In the genomic region with DNA sequence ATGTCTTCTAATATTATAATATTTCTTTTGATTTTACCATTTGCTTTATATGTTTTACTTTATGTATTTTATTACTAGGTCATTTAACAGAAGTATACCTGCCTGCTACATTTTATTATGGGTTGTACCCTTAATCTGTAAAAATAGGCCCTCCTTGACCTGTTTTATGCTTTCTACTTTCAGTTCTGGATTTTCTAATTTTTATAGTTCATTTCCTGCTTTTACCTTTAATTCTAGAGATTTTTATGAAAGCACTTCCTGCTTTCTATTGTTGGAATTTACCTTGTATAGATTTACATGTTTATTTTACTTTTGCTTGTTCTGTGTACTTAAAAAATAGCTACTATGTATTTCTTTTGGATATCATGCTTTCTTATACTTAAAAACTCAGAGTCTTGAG, we compare ENCODE assay signal across 17 cellular contexts.
"Had no signal": no experiment of that assay in that cellular context is flagged by ENCODE, and none has a peak within 500 bp of the region (broad histone marks: within the 10 kb centered on the region; RNA-seq: fewer than 3 reads in every experiment).

No MANE protein-coding gene starts in this region.

- H3K4me3 Mint-ChIP-seq: endodermal cell; naive thymus-derived CD4-positive, alpha-beta T cell; nephron progenitor cell; stimulated activated memory B cell treated with anti-CD40 and anti-IgM and Interleukin-4, amounts not matched to agents 10 μg/mL and 1 μg/mL and 100 μg/mL, for 72 hours; stimulated activated naive CD8-positive, alpha-beta T cell treated with anti-CD3 and anti-CD28 coated beads, Interleukin-15, amount 100 ng/mL, for 72 hours had no signal

- H3K27me3 Mint-ChIP-seq: stimulated activated naive CD8-positive, alpha-beta T cell treated with anti-CD3 and anti-CD28 coated beads, Interleukin-15, amount 100 ng/mL, for 72 hours had no signal

- H3K27ac Mint-ChIP-seq: endodermal cell; naive thymus-derived CD4-positive, alpha-beta T cell; nephron progenitor cell; stimulated activated memory B cell treated with anti-CD40 and anti-IgM and Interleukin-4, amounts not matched to agents 10 μg/mL and 1 μg/mL and 100 μg/mL, for 72 hours; stimulated activated naive CD8-positive, alpha-beta T cell treated with anti-CD3 and anti-CD28 coated beads, Interleukin-15, amount 100 ng/mL, for 72 hours had no signal

- H3K4me1 Mint-ChIP-seq: endodermal cell; naive thymus-derived CD4-positive, alpha-beta T cell; nephron progenitor cell; stimulated activated naive CD8-positive, alpha-beta T cell treated with anti-CD3 and anti-CD28 coated beads, Interleukin-15, amount 100 ng/mL, for 72 hours had no signal

- DNase-seq: effector CD4-positive, alpha-beta T cell; endodermal cell; foreskin melanocyte; head of caudate nucleus; left colon; left ventricle myocardium superior; mesendoderm; naive thymus-derived CD4-positive, alpha-beta T cell; nephron progenitor cell; psoas muscle; retina; right lobe of liver; stimulated activated CD4-positive, alpha-beta T cell treated with anti-CD3 and anti-CD28 coated beads, Interleukin-4, amount 100 ng/mL, for 24 hours; stimulated activated naive CD8-positive, alpha-beta T cell treated with anti-CD3 and anti-CD28 coated beads, Interleukin-15, amount 100 ng/mL, for 72 hours; testis; transverse colon had no signal

- H3K9me3 Mint-ChIP-seq: stimulated activated naive CD8-positive, alpha-beta T cell treated with anti-CD3 and anti-CD28 coated beads, Interleukin-15, amount 100 ng/mL, for 72 hours had no signal
